In the genomic region with DNA sequence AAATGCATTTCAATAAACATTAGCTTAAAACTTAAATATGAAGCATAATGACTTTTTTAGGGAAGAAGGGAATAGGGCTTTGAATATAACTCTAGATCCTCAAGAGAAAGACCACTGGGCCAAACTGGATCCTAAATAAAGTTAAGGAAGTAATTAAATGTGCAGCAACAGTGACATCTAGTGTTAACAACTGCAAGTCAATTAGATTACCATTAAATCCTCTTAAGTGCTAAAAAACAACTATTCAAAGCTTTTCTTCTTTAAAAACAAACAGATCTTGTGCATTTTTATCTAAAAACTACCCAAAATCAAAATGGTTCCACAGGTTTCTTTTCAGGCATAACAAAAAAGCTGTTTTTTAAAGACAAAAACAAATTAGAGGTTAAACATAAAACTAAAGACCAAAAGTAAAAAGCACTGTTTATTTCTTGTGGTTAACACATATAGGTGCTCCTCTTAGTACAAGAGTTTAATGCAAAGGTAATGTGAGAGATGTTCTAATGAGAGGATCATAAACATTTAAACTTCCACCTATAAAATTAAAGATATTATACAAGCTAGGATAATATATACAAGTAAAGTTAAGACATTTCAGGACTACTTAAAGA, we compare ENCODE assay signal across 8 cellular contexts.
DNase-seq lines count a peak whose midpoint lies in the region; ATAC-seq and TF ChIP-seq lines count a peak whose summit lies in the region.

No MANE protein-coding gene starts in this region.

- H3K4me2 ChIP-seq in MM.1S (ENCODE audit: low read depth, low read length) (no peak overlapping the region), PC-3 (ENCODE audit: low read length) (no peak overlapping the region)

- peaks cover 2% of the 10 kb centered on the region for H3K36me3 Mint-ChIP-seq in memory B cell
- peaks cover 9% of the 10 kb centered on the region for H3K36me3 Mint-ChIP-seq in activated CD4-positive, alpha-beta memory T cell treated with anti-CD3 and anti-CD28 coated beads for 36 hours

- H3F3A ChIP-seq in MM.1S (ENCODE audit: insufficient read depth, low read length), result no peaks in the 10 kb centered on the region
- H3F3A ChIP-seq in PC-3 (ENCODE audit: low read length, unreplicated experiment), result no peaks in the 10 kb centered on the region

- H3K36me3 ChIP-seq in MM.1S (replicated peaks; ENCODE audit: insufficient read depth, low read length) (no peaks in the 10 kb centered on the region), PC-3 (ENCODE audit: low read depth, low read length) (no peaks in the 10 kb centered on the region)

- H3K27ac ChIP-seq in MM.1S (ENCODE audit: low read length) (no peak overlapping the region), PC-3 (ENCODE audit: low read length) (no peak overlapping the region)

- ATAC-seq in PC-3 (no peak), memory B cell (ENCODE audit: low read depth) (peak; percentile 64), HG03439 (IDR thresholded peaks at IDR 0.05; ENCODE audit: unreplicated experiment) (no peak), GM19467 (IDR thresholded peaks at IDR 0.05; ENCODE audit: unreplicated experiment) (no peak)

- H4K20me1 ChIP-seq in MM.1S (ENCODE audit: insufficient read depth, low read length), result no peaks in the 10 kb centered on the region
- no peaks in the 10 kb centered on the region for H4K20me1 ChIP-seq in PC-3 (ENCODE audit: low read length)

- POLR2A ChIA-PET in PC-3 (lab: Charles Lee; ENCODE audit: unreplicated experiment), result interaction anchor here (0.5 to 0.7 kb wide), 2 partner anchors 208 to 212 kb away, joined by 5 to 8 read pairs; no protein-coding TSS in a partner anchor
- POLR2A ChIA-PET in activated CD4-positive, alpha-beta memory T cell treated with anti-CD3 and anti-CD28 coated beads for 36 hours (lab: Charles Lee), result interaction anchor here (0.5 kb wide), 1 partner anchor 190 kb away, joined by 3 read pairs; no protein-coding TSS in a partner anchor

- H3K4me1 Mint-ChIP-seq in memory B cell, result peaks cover 19% of the 10 kb centered on the region
- H3K4me1 Mint-ChIP-seq in activated CD4-positive, alpha-beta memory T cell treated with anti-CD3 and anti-CD28 coated beads for 36 hours (ENCODE audit: low read depth), result peaks cover 10% of the 10 kb centered on the region

- H2AFZ ChIP-seq in MM.1S (ENCODE audit: low read length) (no peak overlapping the region), PC-3 (ENCODE audit: low read length) (no peak overlapping the region)

- H3K9me3 ChIP-seq in MM.1S (replicated peaks; ENCODE audit: insufficient read depth, low read length) (no peaks in the 10 kb centered on the region), PC-3 (ENCODE audit: low read length) (no peaks in the 10 kb centered on the region)

- no peaks in the 10 kb centered on the region for H3K9me3 Mint-ChIP-seq in memory B cell
- no peaks in the 10 kb centered on the region for H3K9me3 Mint-ChIP-seq in activated CD4-positive, alpha-beta memory T cell treated with anti-CD3 and anti-CD28 coated beads for 36 hours

- DNase-seq in DMS153 treated with DMSO at 0.1 percent for 48 hours (lab: John Stamatoyannopoulos, UW; ENCODE audit: unreplicated experiment), result peak; percentile 30
- DNase-seq in MM.1S, result peak; percentile 75
- peak; percentile 79 for DNase-seq in PC-3
- DNase-seq in dermis microvascular lymphatic vessel endothelial cell (ENCODE audit: low read depth in 2 of 2), result peak; percentile 81 to 84
- peak in 1 of 2 donors; percentile 44 for DNase-seq in memory B cell (ENCODE audit: low spot score in 2 of 2)
- DNase-seq in activated CD4-positive, alpha-beta memory T cell treated with anti-CD3 and anti-CD28 coated beads for 36 hours, result no peak

- H3K79me2 ChIP-seq in MM.1S (ENCODE audit: low read length) (no peaks in the 10 kb centered on the region), PC-3 (ENCODE audit: low read length) (no peaks in the 10 kb centered on the region)

- intact Hi-C loops in PC-3 (cut with micrococcal nuclease), result loop anchor here (1.0 to 5.0 kb wide), 5 partner anchors 58 to 537 kb away; no protein-coding TSS in a partner anchor
- intact Hi-C loops in activated CD4-positive, alpha-beta memory T cell treated with anti-CD3 and anti-CD28 coated beads for 36 hours (cut with micrococcal nuclease), result loop anchor here (1.0 to 10.0 kb wide), 6 partner anchors 97 to 657 kb away; no protein-coding TSS in a partner anchor

- no peak overlapping the region for H3K27ac Mint-ChIP-seq in memory B cell
- no peak overlapping the region for H3K27ac Mint-ChIP-seq in activated CD4-positive, alpha-beta memory T cell treated with anti-CD3 and anti-CD28 coated beads for 36 hours

- BruUV-seq in PC-3 (replicated peaks; lab: Mats Ljungman, UMichigan), result no TSS peak

- H3K27me3 ChIP-seq in MM.1S (replicated peaks; ENCODE audit: insufficient read depth, low read length) (no peaks in the 10 kb centered on the region), PC-3 (ENCODE audit: low read length) (no peaks in the 10 kb centered on the region)

- H3K9me2 ChIP-seq in MM.1S (replicated peaks; ENCODE audit: insufficient read depth, low read length), result no peaks in the 10 kb centered on the region
- no peaks in the 10 kb centered on the region for H3K9me2 ChIP-seq in PC-3 (replicated peaks; ENCODE audit: low read length)

- CTCF ChIA-PET in PC-3 (lab: Charles Lee), result interaction anchor here (1.0 to 1.5 kb wide), 2 partner anchors 58 to 205 kb away, joined by 3 to 5 read pairs; no protein-coding TSS in a partner anchor
- CTCF ChIA-PET in activated CD4-positive, alpha-beta memory T cell treated with anti-CD3 and anti-CD28 coated beads for 36 hours (lab: Charles Lee), result interaction anchor here (0.6 to 4.2 kb wide), 46 partner anchors 9 to 671 kb away, joined by 3 to 61 read pairs (median 4); a partner anchor contains a TSS

- no peaks in the 10 kb centered on the region for H3K27me3 Mint-ChIP-seq in memory B cell
- no peaks in the 10 kb centered on the region for H3K27me3 Mint-ChIP-seq in activated CD4-positive, alpha-beta memory T cell treated with anti-CD3 and anti-CD28 coated beads for 36 hours

- TF ChIP-seq CTCF in MM.1S (IDR thresholded peaks at IDR 0.05; ENCODE audit: low read length) (peak; percentile 67), PC-3 (conservative IDR thresholded peaks at IDR 0.05; ENCODE audit: low read depth, low read length) (peak; percentile 82)

- no peak overlapping the region for H3K4me3 Mint-ChIP-seq in memory B cell
- H3K4me3 Mint-ChIP-seq in activated CD4-positive, alpha-beta memory T cell treated with anti-CD3 and anti-CD28 coated beads for 36 hours, result no peak overlapping the region

- H3K9ac ChIP-seq in MM.1S (ENCODE audit: low read length) (no peak overlapping the region), PC-3 (ENCODE audit: low read length) (no peak overlapping the region)

- H3K4me1 ChIP-seq in MM.1S (ENCODE audit: low read length) (peaks cover 8% of the 10 kb centered on the region; the same call in 1 of the 2 replicates), PC-3 (ENCODE audit: insufficient read depth, low read length) (peaks cover 27% of the 10 kb centered on the region)

- H3K4me3 ChIP-seq in MM.1S (ENCODE audit: low read length) (no peak overlapping the region), PC-3 (ENCODE audit: low read length) (no peak overlapping the region)
